ENCODE assay signal across 21 cellular contexts in the genomic region with DNA sequence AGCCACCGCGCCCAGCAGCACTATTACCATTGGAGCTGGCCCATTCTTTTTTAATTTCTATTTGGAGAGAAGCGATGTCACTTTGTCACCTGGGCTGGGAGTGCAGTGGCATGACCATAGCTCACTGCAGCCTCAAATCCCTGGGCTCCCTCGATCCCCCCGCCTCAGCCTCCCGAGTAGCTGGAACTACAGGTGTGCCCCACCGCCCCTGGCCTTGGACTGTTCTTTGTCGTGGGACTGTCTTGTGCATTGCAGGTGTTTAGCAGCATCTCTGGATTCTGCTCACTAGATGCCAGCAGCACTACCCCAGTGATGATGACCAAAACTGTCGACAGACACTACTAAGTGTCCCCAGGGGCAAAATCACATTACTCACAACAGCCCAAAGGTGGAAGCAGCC.
"Had no signal": no experiment of that assay in that cellular context is flagged by ENCODE, and none has a peak within 500 bp of the region (broad histone marks: within the 10 kb centered on the region; RNA-seq: fewer than 3 reads in every experiment).

No MANE protein-coding gene starts in this region.

- H3K4me3 Mint-ChIP-seq: activated T-helper 1 cell treated with anti-CD3 and anti-CD28 coated beads, Interleukin-12 subunit alpha, Interleukin-12 subunit beta, Interleukin-2, Interleukin-4 antibody, amounts not matched to agents 30 ng/mL and 10 ng/mL and 1 ng/mL, durations not matched to agents 14 hours and 24 hours and 36 hours; dendritic cell treated with granulocyte-macrophage colony-stimulating factor and Interleukin-4, amounts not matched to agents 40 ng/mL and 50 ng/mL, for 4 days; immature natural killer cell; natural killer cell; stimulated activated memory B cell treated with anti-CD40 and anti-IgM and Interleukin-4, amounts not matched to agents 10 μg/mL and 1 μg/mL and 100 μg/mL, for 72 hours had no signal

- H3K36me3 Mint-ChIP-seq: natural killer cell had no signal

- FAIRE-seq: endothelial cell of umbilical vein had no signal

- H3K27me3 Mint-ChIP-seq: dendritic cell treated with granulocyte-macrophage colony-stimulating factor and Interleukin-4, amounts not matched to agents 40 ng/mL and 50 ng/mL, for 4 days; stimulated activated memory B cell treated with anti-CD40 and anti-IgM and Interleukin-4, amounts not matched to agents 10 μg/mL and 1 μg/mL and 100 μg/mL, for 72 hours had no signal

- H3K4me3 ChIP-seq: ascending aorta, esophagus muscularis mucosa, SJCRH30, smooth muscle cell, transverse colon had no signal

- DNase-seq: activated CD4-positive, alpha-beta T cell treated with anti-CD3 and anti-CD28 coated beads, Interleukin-2, amount 50 U/mL, for 4 hours; activated CD4-positive, CD25-positive, alpha-beta regulatory T cell treated with anti-CD3 and anti-CD28 coated beads, Interleukin-2, amount 50 U/mL, for 72 hours; activated naive CD4-positive, alpha-beta T cell; activated T-cell treated with anti-CD3 and anti-CD28 coated beads for 4 hours; cerebellar nuclear complex; effector memory CD4-positive, alpha-beta T cell; immature natural killer cell; mesenchymal stem cell; natural killer cell; SJCRH30; stimulated activated CD4-positive, alpha-beta T cell treated with anti-CD3 and anti-CD28 coated beads, Interleukin-4, amount 100 ng/mL, for 1 hour; transverse colon had no signal

- H3K4me1 Mint-ChIP-seq: immature natural killer cell, natural killer cell had no signal

- H3K9me3 ChIP-seq: ascending aorta, SJCRH30, transverse colon had no signal

- H3K27me3 ChIP-seq: ascending aorta, esophagus muscularis mucosa, transverse colon had no signal

- H3K9me3 Mint-ChIP-seq: dendritic cell treated with granulocyte-macrophage colony-stimulating factor and Interleukin-4, amounts not matched to agents 40 ng/mL and 50 ng/mL, for 4 days; immature natural killer cell; natural killer cell; stimulated activated memory B cell treated with anti-CD40 and anti-IgM and Interleukin-4, amounts not matched to agents 10 μg/mL and 1 μg/mL and 100 μg/mL, for 72 hours had no signal

- ATAC-seq: natural killer cell; sciatic nerve; stimulated activated memory B cell treated with anti-CD40 and anti-IgM and Interleukin-4, amounts not matched to agents 10 μg/mL and 1 μg/mL and 100 μg/mL, for 72 hours had no signal

- H3K36me3 ChIP-seq: SJCRH30 had no signal

- H3K4me1 ChIP-seq: ascending aorta, parathyroid adenoma, SJCRH30, transverse colon had no signal

- H3K27ac Mint-ChIP-seq: activated T-helper 1 cell treated with anti-CD3 and anti-CD28 coated beads, Interleukin-12 subunit alpha, Interleukin-12 subunit beta, Interleukin-2, Interleukin-4 antibody, amounts not matched to agents 30 ng/mL and 10 ng/mL and 1 ng/mL, durations not matched to agents 14 hours and 24 hours and 36 hours; dendritic cell treated with granulocyte-macrophage colony-stimulating factor and Interleukin-4, amounts not matched to agents 40 ng/mL and 50 ng/mL, for 4 days; immature natural killer cell; natural killer cell had no signal

- H3K27ac ChIP-seq: ascending aorta, esophagus muscularis mucosa, parathyroid adenoma, SJCRH30 had no signal
